ENCODE assay signal across 1 cellular context in genomic region chr20:415820-416322, GRCh38.
TF ChIP-seq lines count a peak whose summit lies in the region.

No MANE protein-coding gene starts in this region.

TF ChIP-seq in HEK293, 187 proteins besides CTCF, POLR2A, EP300 and RAD21 (continued from another document):
- TF ChIP-seq ZSCAN4 (tag by site-specific recombination; IDR thresholded peaks at IDR 0.05) (no peak), PRDM1 (tag by site-specific recombination; IDR thresholded peaks at IDR 0.05) (peak; percentile 9; the same call in 1 of the 2 replicates)
TF ChIP-seq in HEK293: peak in this region for 6.
